Comparison of ENCODE assay signal across 7 cellular contexts in genomic region chr11:43825217-43825816, GRCh38. TPM values are rescaled to one million over a fixed set of nuclear protein-coding genes. Genes with fewer than 3 reads are reported as not detected.
DNase-seq lines count a peak whose midpoint lies in the region; ATAC-seq, FAIRE-seq and TF ChIP-seq lines count a peak whose summit lies in the region.

No MANE protein-coding gene starts in this region.

- peak; percentile 68 for ATAC-seq in left lung

- intact Hi-C loops in left lung (cut with DNase I) = no loop called here

- H3K27me3 ChIP-seq in adipocyte (replicated peaks; ENCODE audit: control insufficient read depth, insufficient read depth, low read length) (no peaks in the 10 kb centered on the region), left lung (no peaks in the 10 kb centered on the region)

- DNase-seq in Jurkat, Clone E6-1 (ENCODE audit: low read depth, low spot score) = peak; percentile 15
- peak; percentile 62 for DNase-seq in adipocyte (ENCODE audit: low read depth)
- no peak for DNase-seq in left lung
- no peak for DNase-seq in globus pallidus (ENCODE audit: low spot score)
- no peak for DNase-seq in mucosa of gallbladder (ENCODE audit: low spot score)
- no peak for DNase-seq in cortex of kidney (lab: John Stamatoyannopoulos, UW)

- H3K9me3 ChIP-seq in adipocyte (ENCODE audit: control insufficient read depth, low read length) (no peaks in the 10 kb centered on the region), left lung (no peaks in the 10 kb centered on the region)

- no peak overlapping the region for H3K27ac ChIP-seq in left lung

- no peak overlapping the region for H3K4me3 ChIP-seq in Jurkat, Clone E6-1 (ENCODE audit: low read length)
- H3K4me3 ChIP-seq in adipocyte (ENCODE audit: low read length) (no peak overlapping the region), left lung (no peak overlapping the region)

- FAIRE-seq in G401.6 (lab: Jason Lieb, UNC) = peak; percentile 8

- H3K36me3 ChIP-seq in adipocyte (ENCODE audit: control insufficient read depth, insufficient read depth, low read length, severe bottlenecking) (peaks cover 28% of the 10 kb centered on the region), left lung (peaks cover 0 to 15% of the 10 kb centered on the region in 2 donors)

- peak; percentile 46 to 63 for TF ChIP-seq CTCF in left lung (IDR thresholded peaks at IDR 0.05)

- no peak overlapping the region for H3K9ac ChIP-seq in adipocyte (ENCODE audit: low read length)

- H3K4me1 ChIP-seq in adipocyte (ENCODE audit: control insufficient read depth, insufficient read depth, low read length) (peaks cover 13% of the 10 kb centered on the region), left lung (no peaks in the 10 kb centered on the region)

RNA-seq across cellular contexts. Expression of gene ALKBH3, which starts 55.3 kb away (rescaled TPM):
- polyA plus RNA-seq in Jurkat, Clone E6-1 (2012; ENCODE audit: insufficient read depth, insufficient read length) = 57.3 TPM
- total RNA-seq in left lung = 10 to 100 TPM; 28.8 to 36.6 TPM
- total RNA-seq in mucosa of gallbladder = 29.3 TPM

Comparison
In these comparisons a context has a peak if more than half of its experiments do, and no peak if none do; other contexts are left out.
1. DNase-seq: peak in Jurkat, Clone E6-1 (single experiment) and adipocyte (single experiment); none in left lung (0 of 2), globus pallidus (single experiment), mucosa of gallbladder (single experiment) and cortex of kidney (single experiment).